26 cellular contexts compared by ENCODE assay signal in genomic region chr9:14730367-14730958, GRCh38. TPM values are rescaled to one million over a fixed set of nuclear protein-coding genes. Genes with fewer than 3 reads are reported as not detected.
A peak's percentile ranks its signal among the peaks of the same experiment; 100 is the strongest.
DNase-seq lines count a peak whose midpoint lies in the region; ATAC-seq, FAIRE-seq and TF ChIP-seq lines count a peak whose summit lies in the region.
"Had no signal": no experiment of that assay in that cellular context is flagged by ENCODE, and none has a peak within 500 bp of the region (broad histone marks: within the 10 kb centered on the region; RNA-seq: fewer than 3 reads in every experiment).

No MANE protein-coding gene starts in this region.

- no peak for TF ChIP-seq POLR2A in GM12892 (IDR thresholded peaks at IDR 0.05; ENCODE audit: low read depth, low read length)

- H3K4me3 ChIP-seq in AG10803 (ENCODE audit: low read length) (no peak overlapping the region), MM.1S (ENCODE audit: low read length) (no peak overlapping the region)
- H3K4me3 ChIP-seq: GM12878, SJSA1 had no signal

- H3K9me2 ChIP-seq in MM.1S (replicated peaks; ENCODE audit: insufficient read depth, low read length): no peaks in the 10 kb centered on the region

- ATAC-seq in GM21423 (IDR thresholded peaks at IDR 0.05; ENCODE audit: unreplicated experiment): no peak
- ATAC-seq: GM12878, PC-3 had no signal

- H3F3A ChIP-seq in MM.1S (ENCODE audit: insufficient read depth, low read length): no peaks in the 10 kb centered on the region

- no peaks in the 10 kb centered on the region for H3K4me1 ChIP-seq in MM.1S (ENCODE audit: low read length)
- H3K4me1 ChIP-seq: BE2C, SJSA1 had no signal

- no peaks in the 10 kb centered on the region for H3K36me3 ChIP-seq in MM.1S (replicated peaks; ENCODE audit: insufficient read depth, low read length)
- H3K36me3 ChIP-seq: BE2C, SJSA1 had no signal

- no peak overlapping the region for H3K9ac ChIP-seq in MM.1S (ENCODE audit: low read length)

- no peak for FAIRE-seq in GM12892 (lab: Jason Lieb, UNC)
- FAIRE-seq: GM12878, H54 had no signal

- DNase-seq in AG10803 (ENCODE audit: low read depth) (peak; percentile 1), Ammon's horn (ENCODE audit: low spot score) (peak; percentile 18), fibroblast of peridontal ligament (ENCODE audit: extremely low read depth) (peak; percentile 18), middle frontal gyrus (ENCODE audit: extremely low spot score, low spot score) (peak; percentile 16), MM.1S (no peak), GM12892 (ENCODE audit: insufficient read length) (no peak)
- DNase-seq: BE2C; CD8-positive, alpha-beta memory T cell; DMS 273 treated with DMSO at 0.1 percent for 48 hours; DMS79; EL; GDM1; KBM-7; NCI-H1105 treated with DMSO at 0.1 percent for 48 hours; NCI-H146; NCI-H1930; NCI-H446 treated with DMSO at 0.1 percent for 48 hours; NCI-H526; NCI-H82; NK-92 treated with Interleukin-12 subunit alpha and Interleukin-12 subunit beta, amount 100 ng/mL, for 24 hours; PC-3 had no signal

- no peak overlapping the region for H2AFZ ChIP-seq in MM.1S (ENCODE audit: low read length)

- TF ChIP-seq CTCF in AG10803 (conservative IDR thresholded peaks at IDR 0.05; ENCODE audit: low read length) (no peak), MM.1S (IDR thresholded peaks at IDR 0.05; ENCODE audit: low read length) (no peak)

- no peaks in the 10 kb centered on the region for H3K79me2 ChIP-seq in MM.1S (ENCODE audit: low read length)

- H3K4me2 ChIP-seq in MM.1S (ENCODE audit: low read depth, low read length): no peak overlapping the region

- no peaks in the 10 kb centered on the region for H3K27me3 ChIP-seq in MM.1S (replicated peaks; ENCODE audit: insufficient read depth, low read length)
- H3K27me3 ChIP-seq: BE2C, SJSA1 had no signal

- H4K20me1 ChIP-seq in MM.1S (ENCODE audit: insufficient read depth, low read length): no peaks in the 10 kb centered on the region

- no peaks in the 10 kb centered on the region for H3K9me3 ChIP-seq in MM.1S (replicated peaks; ENCODE audit: insufficient read depth, low read length)
- H3K9me3 ChIP-seq: BE2C, SJSA1 had no signal

- no peak overlapping the region for H3K27ac ChIP-seq in MM.1S (ENCODE audit: low read length)
- H3K27ac ChIP-seq: SJSA1 had no signal

RNA-seq across cellular contexts. Expression of gene CER1, which starts 7.9 kb away (rescaled TPM):
- not detected for polyA plus RNA-seq in GM12892 (2012; ENCODE audit: missing spikeins)
- polyA plus RNA-seq: CD14-positive monocyte; CD8-positive, alpha-beta memory T cell; GM12878 had no signal

RNA-seq across cellular contexts. Expression of gene ZDHHC21, which starts 37.2 kb away (rescaled TPM):
- 8.8 TPM for polyA plus RNA-seq in GM12892 (2012; ENCODE audit: missing spikeins)

Comparison
In these comparisons a context has a peak if more than half of its experiments do, and no peak if none do; other contexts are left out.
1. DNase-seq: peak in AG10803 (single experiment), Ammon's horn (single experiment), fibroblast of peridontal ligament (single experiment) and middle frontal gyrus (single experiment); none in MM.1S (single experiment) and GM12892 (single experiment).